12 cellular contexts compared by ENCODE assay signal in the genomic region with DNA sequence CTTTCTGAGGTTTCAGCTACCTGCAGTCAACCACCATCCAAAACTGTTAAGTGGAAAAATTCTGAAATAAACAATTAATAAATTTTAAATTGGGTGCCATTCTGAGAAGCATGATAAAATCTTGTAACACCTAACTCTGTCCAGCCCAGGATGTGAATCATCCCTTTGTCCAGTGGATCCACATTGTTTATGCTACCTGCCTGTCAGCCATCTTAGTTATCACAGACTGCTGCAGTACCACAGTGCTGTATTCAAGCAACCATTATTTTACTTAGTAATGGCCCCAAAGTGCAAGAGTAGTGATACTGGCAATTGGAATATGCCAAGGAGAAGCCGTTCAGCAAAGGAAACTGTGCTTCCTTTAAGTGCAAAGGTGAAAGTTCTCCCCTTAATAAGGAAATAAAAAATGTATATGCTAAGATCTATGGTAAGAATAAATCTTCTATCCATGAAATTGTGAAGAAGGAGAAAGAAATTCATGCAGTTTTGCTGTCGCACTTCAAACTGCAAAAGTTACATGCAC.
"Had no signal": no experiment of that assay in that cellular context is flagged by ENCODE, and none has a peak within 500 bp of the region (broad histone marks: within the 10 kb centered on the region; RNA-seq: fewer than 3 reads in every experiment).

No MANE protein-coding gene starts in this region.

- H3K27ac Mint-ChIP-seq: activated T-cell treated with anti-CD3 and anti-CD28 coated beads, Interleukin-2, amount 50 U/mL, for 72 hours; natural killer cell treated with Interleukin-12 subunit alpha and Interleukin-12 subunit beta and Interleukin-15 and Interleukin-18, amount 100 ng/mL, for 72 hours; WTC11 had no signal

- H3K9me3 Mint-ChIP-seq: activated T-cell treated with anti-CD3 and anti-CD28 coated beads, Interleukin-2, amount 50 U/mL, for 72 hours; central memory CD8-positive, alpha-beta T cell; effector memory CD8-positive, alpha-beta T cell; immature natural killer cell; T-helper 1 cell treated with Interleukin-12 subunit alpha and Interleukin-12 subunit beta and Interleukin-4 antibody, amounts not matched to agents 30 μg/mL and 1 μg/mL, for 36 hours; WTC11 had no signal

- H3K36me3 Mint-ChIP-seq: WTC11 had no signal

- DNase-seq: activated naive CD4-positive, alpha-beta T cell; activated T-cell treated with anti-CD3 and anti-CD28 coated beads, Interleukin-2, amount 50 U/mL, for 72 hours; cortex of kidney; effector memory CD8-positive, alpha-beta T cell; immature natural killer cell; left cardiac atrium; nucleus accumbens; tibial artery had no signal

- H3K4me3 Mint-ChIP-seq: activated T-cell treated with anti-CD3 and anti-CD28 coated beads, Interleukin-2, amount 50 U/mL, for 72 hours; central memory CD8-positive, alpha-beta T cell; effector memory CD8-positive, alpha-beta T cell; natural killer cell treated with Interleukin-12 subunit alpha and Interleukin-12 subunit beta and Interleukin-15 and Interleukin-18, amount 100 ng/mL, for 72 hours; T-helper 1 cell treated with Interleukin-12 subunit alpha and Interleukin-12 subunit beta and Interleukin-4 antibody, amounts not matched to agents 30 μg/mL and 1 μg/mL, for 36 hours; WTC11 had no signal

- H3K27me3 Mint-ChIP-seq: central memory CD8-positive, alpha-beta T cell; effector memory CD8-positive, alpha-beta T cell; natural killer cell treated with Interleukin-12 subunit alpha and Interleukin-12 subunit beta and Interleukin-15 and Interleukin-18, amount 100 ng/mL, for 72 hours had no signal

- ATAC-seq: effector memory CD8-positive, alpha-beta T cell; left cardiac atrium; natural killer cell treated with Interleukin-12 subunit alpha and Interleukin-12 subunit beta and Interleukin-15 and Interleukin-18, amount 100 ng/mL, for 72 hours; WTC11 had no signal
